ENCODE assay signal across 15 cellular contexts in genomic region chr1:169527461-169528213, GRCh38. TPM values are rescaled to one million over a fixed set of nuclear protein-coding genes. Genes with fewer than 3 reads are reported as not detected.
DNase-seq lines count a peak whose midpoint lies in the region; ATAC-seq, FAIRE-seq and TF ChIP-seq lines count a peak whose summit lies in the region.
"Had no signal": no experiment of that assay in that cellular context is flagged by ENCODE, and none has a peak within 500 bp of the region (broad histone marks: within the 10 kb centered on the region; RNA-seq: fewer than 3 reads in every experiment).

No MANE protein-coding gene starts in this region.

- no peaks in the 10 kb centered on the region for H3K9me3 Mint-ChIP-seq in CD14-positive monocyte
- H3K9me3 Mint-ChIP-seq in CD4-positive, alpha-beta T cell = no peaks in the 10 kb centered on the region

- H3K27me3 ChIP-seq in small intestine (ENCODE audit: control insufficient read depth in 2 of 2, insufficient read depth in 2 of 2, low read length in 2 of 2) = no peaks in the 10 kb centered on the region
- no peaks in the 10 kb centered on the region for H3K27me3 ChIP-seq in CD4-positive, alpha-beta T cell (ENCODE audit: control insufficient read depth, insufficient read depth, low read length)

- H3K27ac ChIP-seq in small intestine (ENCODE audit: low read depth in 1 of 2, low read length in 1 of 2) = peak overlapping the region in 1 of 2 donors; percentile 43
- no peak overlapping the region for H3K27ac ChIP-seq in CD4-positive, alpha-beta T cell (ENCODE audit: low read depth, low read length)

- POLR2A ChIA-PET in CD4-positive, alpha-beta T cell (lab: Charles Lee) = no interaction called here

- H3K4me1 Mint-ChIP-seq in CD14-positive monocyte = peaks cover 18% of the 10 kb centered on the region
- H3K4me1 Mint-ChIP-seq in CD4-positive, alpha-beta T cell (ENCODE audit: low read depth) = peaks cover 10% of the 10 kb centered on the region

- TF ChIP-seq CTCF in fibroblast of pulmonary artery (IDR thresholded peaks at IDR 0.05; ENCODE audit: low read length, missing control alignments) = no peak
- no peak for TF ChIP-seq CTCF in CD14-positive monocyte (IDR thresholded peaks at IDR 0.05)
- TF ChIP-seq CTCF in CD4-positive, alpha-beta T cell (IDR thresholded peaks at IDR 0.05) = no peak

- ATAC-seq in CD4-positive, alpha-beta T cell (ENCODE audit: poor library complexity) = no peak

- peak; percentile 5 for DNase-seq in NCI-H1105 treated with DMSO at 0.1 percent for 48 hours (lab: John Stamatoyannopoulos, UW)
- no peak for DNase-seq in NCI-H1105 (lab: John Stamatoyannopoulos, UW)
- peak; percentile 29 for DNase-seq in OCI-M1 (lab: John Stamatoyannopoulos, UW)
- peak; percentile 30 for DNase-seq in fibroblast of pulmonary artery (ENCODE audit: low read depth)
- DNase-seq in small intestine = peak; percentile 53
- no peak for DNase-seq in CD14-positive monocyte (ENCODE audit: low spot score)
- no peak for DNase-seq in NCI-H2081 treated with DMSO at 0.1 percent for 48 hours (lab: John Stamatoyannopoulos, UW)
- no peak for DNase-seq in CD4-positive, alpha-beta T cell
- DNase-seq: amniotic stem cell, kidney, NCI-H82, T1000 had no signal

- WGBS in small intestine, 3 donors = 18 to 64% (median 40%) methylated on average over 5 of the region's 5 CpGs

- H3K36me3 ChIP-seq in small intestine (ENCODE audit: control insufficient read depth in 2 of 2, insufficient read depth in 2 of 2, low read length in 2 of 2) = no peaks in the 10 kb centered on the region

- CTCF ChIA-PET in CD4-positive, alpha-beta T cell (lab: Charles Lee) = interaction anchor here (0.6 kb wide), 1 partner anchor 8 kb away, joined by 3 read pairs; no protein-coding TSS in a partner anchor

- intact Hi-C loops in CD14-positive monocyte (cut with micrococcal nuclease) = no loop called here
- intact Hi-C loops in CD4-positive, alpha-beta T cell (cut with DNase I, micrococcal nuclease) = loop anchor here in 1 of 2 experiments (5.0 kb wide), 1 partner anchor 50 kb away; no protein-coding TSS in a partner anchor

- H3K4me3 ChIP-seq in fibroblast of pulmonary artery (replicated peaks; ENCODE audit: low read depth, low read length) = no peak overlapping the region
- H3K4me3 ChIP-seq in small intestine (ENCODE audit: low read depth in 1 of 2, low read length in 2 of 2) = no peak overlapping the region

- peaks cover 6 to 8% of the 10 kb centered on the region in 2 donors for H3K4me1 ChIP-seq in small intestine (ENCODE audit: control insufficient read depth in 2 of 2, insufficient read depth in 1 of 2, low read depth in 1 of 2, low read length in 1 of 2)

- no peaks in the 10 kb centered on the region for H3K27me3 Mint-ChIP-seq in CD14-positive monocyte (ENCODE audit: low read depth in 3 of 3)
- H3K27me3 Mint-ChIP-seq in CD4-positive, alpha-beta T cell = no peaks in the 10 kb centered on the region

- no peaks in the 10 kb centered on the region for H3K9me3 ChIP-seq in small intestine (ENCODE audit: control insufficient read depth, low read depth)
- H3K9me3 ChIP-seq in CD4-positive, alpha-beta T cell (ENCODE audit: control insufficient read depth, low read length) = no peaks in the 10 kb centered on the region

- H3K27ac Mint-ChIP-seq in CD14-positive monocyte = peak overlapping the region in 3 of 7 donors; percentile 17 to 69 (median 60)
- no peak overlapping the region for H3K27ac Mint-ChIP-seq in CD4-positive, alpha-beta T cell

- H3K4me3 Mint-ChIP-seq in CD14-positive monocyte = no peak overlapping the region
- H3K4me3 Mint-ChIP-seq in CD4-positive, alpha-beta T cell = no peak overlapping the region

- FAIRE-seq in small intestine (lab: Jason Lieb, UNC) = no peak
- FAIRE-seq: A204.1, endometrium, kidney, urothelium cell line had no signal

- peaks cover 84 to 93% of the 10 kb centered on the region in 2 donors for H3K36me3 Mint-ChIP-seq in CD14-positive monocyte
- peaks cover 16% of the 10 kb centered on the region for H3K36me3 Mint-ChIP-seq in CD4-positive, alpha-beta T cell (ENCODE audit: low read depth)

RNA-seq across cellular contexts. Expression of gene SLC19A2, which starts 41.9 kb away (rescaled TPM):
- polyA plus RNA-seq in small intestine (10 to 100 TPM in 1 of 3 donors, 1 to 10 TPM in 2; 1.9 to 13.4 (median 5.1) TPM), CD14-positive monocyte (under 1 TPM; 0.52 to 0.81 TPM)
- total RNA-seq in CD4-positive, alpha-beta T cell = 1 to 10 TPM; 3.6 to 3.7 TPM

RNA-seq across cellular contexts. Expression of gene F5, which starts 58.6 kb away (rescaled TPM):
- under 1 TPM in 2 of 3 donors, not detected in 1; under 0.01 to 0.36 TPM for polyA plus RNA-seq in small intestine
- 10 to 100 TPM in 1 of 2 donors, 1 to 10 TPM in 1; 6.5 to 14.5 TPM for polyA plus RNA-seq in CD14-positive monocyte
- 1 to 10 TPM; 5.4 to 6.2 TPM for total RNA-seq in CD4-positive, alpha-beta T cell

Comparison
In these comparisons a context has a peak if more than half of its experiments do, and no peak if none do; other contexts are left out.
1. DNase-seq: peak in NCI-H1105 treated with DMSO at 0.1 percent for 48 hours (single experiment), OCI-M1 (single experiment), fibroblast of pulmonary artery (single experiment) and small intestine (single experiment); none in NCI-H1105 (single experiment), CD14-positive monocyte (single experiment), NCI-H2081 treated with DMSO at 0.1 percent for 48 hours (single experiment) and CD4-positive, alpha-beta T cell (0 of 10).
2. RNA of gene F5, which starts 58.6 kb away (polyA plus RNA-seq): 6.5 to 14.5 TPM in CD14-positive monocyte; under 0.01 to 0.36 TPM in small intestine; every median in the first group is over 4 times any median in the second.